In the genomic region with DNA sequence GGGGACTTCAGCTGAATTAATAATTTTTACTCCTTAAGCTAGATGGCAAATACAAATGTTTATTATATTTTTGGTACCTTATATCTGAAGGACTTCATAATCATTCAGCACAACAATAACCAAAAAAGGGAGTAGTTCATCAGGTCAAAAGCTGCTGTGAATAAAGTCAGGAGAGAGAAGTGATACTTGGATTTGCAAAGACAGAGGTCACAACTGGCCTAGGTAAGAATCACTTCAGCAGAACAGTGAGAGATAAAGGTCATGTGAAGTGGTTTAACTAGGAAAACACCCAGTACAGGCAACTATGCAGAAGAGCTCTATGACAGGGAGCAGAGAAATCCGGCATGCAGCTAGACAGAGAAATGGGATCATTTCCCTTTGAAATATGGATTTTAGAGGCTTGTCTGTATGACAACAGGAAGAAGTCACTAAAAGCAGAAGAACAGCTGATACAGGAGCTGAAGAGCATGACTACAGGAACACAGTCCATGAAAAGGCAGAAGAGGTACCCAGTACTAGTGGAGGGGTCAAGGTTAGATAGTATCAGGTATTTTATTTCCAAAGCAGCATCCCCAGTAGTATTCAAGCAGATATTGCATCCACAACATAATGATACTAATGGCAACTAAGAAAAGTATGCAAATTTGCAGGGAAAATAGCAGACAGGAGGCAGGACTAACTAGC, we compare ENCODE assay signal across 11 cellular contexts. TPM values are rescaled to one million over a fixed set of nuclear protein-coding genes. Genes with fewer than 3 reads are reported as not detected.
DNase-seq lines count a peak whose midpoint lies in the region; ATAC-seq, FAIRE-seq and TF ChIP-seq lines count a peak whose summit lies in the region.
"Had no signal": no experiment of that assay in that cellular context is flagged by ENCODE, and none has a peak within 500 bp of the region (broad histone marks: within the 10 kb centered on the region; RNA-seq: fewer than 3 reads in every experiment).

No MANE protein-coding gene starts in this region.

- FAIRE-seq in pancreas (lab: Jason Lieb, UNC), result no peak

- H3K27ac Mint-ChIP-seq in dendritic cell treated with granulocyte-macrophage colony-stimulating factor and Interleukin-4, amounts not matched to agents 40 ng/mL and 50 ng/mL, for 4 days, result peak overlapping the region; percentile 21

- no peaks in the 10 kb centered on the region for H3K4me1 ChIP-seq in HAP-1
- no peaks in the 10 kb centered on the region for H3K4me1 ChIP-seq in prostate gland (replicated peaks)
- no peaks in the 10 kb centered on the region for H3K4me1 ChIP-seq in pancreas

- H3K27me3 ChIP-seq in HAP-1 (ENCODE audit: low read depth), result no peaks in the 10 kb centered on the region
- H3K27me3 ChIP-seq in prostate gland (replicated peaks; ENCODE audit: insufficient read depth), result no peaks in the 10 kb centered on the region
- H3K27me3 ChIP-seq in pancreas, result no peaks in the 10 kb centered on the region

- H3K4me3 ChIP-seq in HAP-1 (no peak overlapping the region), prostate gland (no peak overlapping the region), pancreas (no peak overlapping the region)
- H3K4me3 ChIP-seq: left ventricle myocardium inferior had no signal

- no peak for TF ChIP-seq CTCF in GM13976 (IDR thresholded peaks at IDR 0.05; ENCODE audit: borderline replicate concordance, control extremely low read depth, extremely low read depth, insufficient read depth, missing control alignments)
- no peak for TF ChIP-seq CTCF in prostate gland (IDR thresholded peaks at IDR 0.05)
- no peak for TF ChIP-seq CTCF in pancreas (IDR thresholded peaks at IDR 0.05)

- no peak overlapping the region for H3K4me3 Mint-ChIP-seq in dendritic cell treated with granulocyte-macrophage colony-stimulating factor and Interleukin-4, amounts not matched to agents 40 ng/mL and 50 ng/mL, for 4 days

- H3K4me1 Mint-ChIP-seq in dendritic cell treated with granulocyte-macrophage colony-stimulating factor and Interleukin-4, amounts not matched to agents 40 ng/mL and 50 ng/mL, for 4 days (ENCODE audit: low read depth), result peaks cover 39% of the 10 kb centered on the region

- H3K36me3 Mint-ChIP-seq in dendritic cell treated with granulocyte-macrophage colony-stimulating factor and Interleukin-4, amounts not matched to agents 40 ng/mL and 50 ng/mL, for 4 days (ENCODE audit: low read depth), result peaks cover 6% of the 10 kb centered on the region

- H3K9me3 ChIP-seq in HAP-1 (no peaks in the 10 kb centered on the region), prostate gland (no peaks in the 10 kb centered on the region), pancreas (no peaks in the 10 kb centered on the region)

- TF ChIP-seq POLR2A in prostate gland (IDR thresholded peaks at IDR 0.05), result no peak

- 94% methylated on average over 1 of the region's 1 CpG for WGBS in prostate gland
- 74 to 81% methylated on average over 1 of the region's 1 CpG for WGBS in pancreas, 2 donors

- in situ Hi-C loops in GM13976 (cut with MboI; ENCODE audit: low sequenced_read_pairs, unreplicated experiment), result no loop called here
- in situ Hi-C loops in HAP-1 (cut with MboI; ENCODE audit: low sequenced_read_pairs), result no loop called here

- H3K36me3 ChIP-seq in HAP-1 (replicated peaks), result no peaks in the 10 kb centered on the region
- H3K36me3 ChIP-seq in prostate gland, result no peaks in the 10 kb centered on the region
- no peaks in the 10 kb centered on the region for H3K36me3 ChIP-seq in pancreas
- H3K36me3 ChIP-seq: left ventricle myocardium inferior had no signal

- ATAC-seq in GM21390 (IDR thresholded peaks at IDR 0.05; ENCODE audit: unreplicated experiment), result peak; percentile 61
- ATAC-seq in HG03280 (IDR thresholded peaks at IDR 0.05; ENCODE audit: unreplicated experiment), result peak; percentile 49
- ATAC-seq in pancreas, result no peak

- intact Hi-C loops in dendritic cell treated with granulocyte-macrophage colony-stimulating factor and Interleukin-4, amounts not matched to agents 40 ng/mL and 50 ng/mL, for 4 days (cut with micrococcal nuclease), result no loop called here
- intact Hi-C loops in prostate gland (cut with DNase I), result no loop called here
- intact Hi-C loops in pancreas (cut with DNase I), result no loop called here

- H3K27me3 Mint-ChIP-seq in dendritic cell treated with granulocyte-macrophage colony-stimulating factor and Interleukin-4, amounts not matched to agents 40 ng/mL and 50 ng/mL, for 4 days, result no peaks in the 10 kb centered on the region

- peak; percentile 38 for DNase-seq in GM13976 (ENCODE audit: low spot score)
- DNase-seq in HAP-1 (ENCODE audit: low spot score in 2 of 2), result no peak
- no peak for DNase-seq in prostate gland (ENCODE audit: low spot score)
- no peak for DNase-seq in COR-L47 (lab: John Stamatoyannopoulos, UW)
- DNase-seq in pancreas, result no peak
- DNase-seq: GDM1, left ventricle myocardium inferior, NCI-H1092 had no signal

- peaks cover 8% of the 10 kb centered on the region for H3K9me3 Mint-ChIP-seq in dendritic cell treated with granulocyte-macrophage colony-stimulating factor and Interleukin-4, amounts not matched to agents 40 ng/mL and 50 ng/mL, for 4 days

- H3K27ac ChIP-seq in prostate gland (no peak overlapping the region), pancreas (no peak overlapping the region)
- H3K27ac ChIP-seq: left ventricle myocardium inferior had no signal

RNA-seq across cellular contexts. Expression of gene ZMAT3, which starts 25.7 kb away (rescaled TPM):
- total RNA-seq in prostate gland (10 to 100 TPM; 15.1 to 21.3 TPM), pancreas (10 to 100 TPM in 4 of 6 donors, 1 to 10 TPM in 2; 5.1 to 13.1 (median 10.8) TPM)
- 1 to 10 TPM; 1.4 to 2.2 TPM for polyA plus RNA-seq in pancreas

Comparison
In these comparisons a context has a peak if more than half of its experiments do, and no peak if none do; other contexts are left out.
1. ATAC-seq: peak in GM21390 (single experiment) and HG03280 (single experiment); none in pancreas (0 of 4).